8 cellular contexts compared by ENCODE assay signal in the genomic region with DNA sequence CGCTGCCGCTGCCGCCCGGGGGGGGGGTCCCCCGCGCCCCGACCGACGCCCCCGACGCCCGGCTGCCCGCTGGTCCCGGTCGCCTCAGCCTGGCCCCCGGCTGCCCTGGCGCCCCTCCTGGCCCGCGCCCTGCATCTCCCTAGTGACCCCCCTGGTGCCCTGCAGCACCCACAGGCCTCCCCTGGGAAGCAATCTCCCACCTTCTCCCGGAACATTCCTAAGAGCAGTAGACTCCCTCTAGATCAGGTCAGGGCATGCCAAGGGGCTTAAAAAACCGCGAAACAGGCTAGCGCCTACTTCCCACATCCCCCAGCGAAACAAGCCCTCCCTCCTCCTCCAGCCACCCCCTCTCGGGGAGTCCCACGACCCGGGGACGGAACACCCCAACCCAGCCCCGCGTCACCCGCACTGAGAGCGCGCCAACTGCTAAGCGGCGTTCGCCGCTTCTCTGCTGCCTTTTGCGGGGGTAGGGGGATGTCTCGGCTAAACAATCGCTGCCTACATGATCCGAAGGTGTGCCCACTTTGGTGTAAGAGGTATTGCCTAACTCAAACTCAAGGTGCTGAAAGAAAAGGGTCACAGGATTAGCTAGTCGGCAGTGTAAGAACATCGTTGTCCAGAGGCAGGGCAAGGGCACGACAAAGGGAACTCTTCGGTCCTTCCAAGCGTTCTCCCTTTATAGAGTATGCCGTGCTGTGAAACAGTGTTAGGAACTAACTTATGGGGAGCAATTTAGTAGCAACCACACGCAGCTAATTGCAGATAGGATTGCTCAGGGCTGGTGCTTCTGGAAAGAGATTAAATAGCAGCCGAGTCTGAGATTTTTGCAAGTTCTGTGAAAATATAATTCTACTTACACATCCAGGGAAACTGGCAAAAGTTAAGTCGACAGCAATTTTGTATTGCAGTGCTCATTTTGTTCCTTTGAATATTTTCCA. TPM values are rescaled to one million over a fixed set of nuclear protein-coding genes. Genes with fewer than 3 reads are reported as not detected.
A peak's percentile ranks its signal among the peaks of the same experiment; 100 is the strongest.
DNase-seq lines count a peak whose midpoint lies in the region; ATAC-seq and TF ChIP-seq lines count a peak whose summit lies in the region.

No MANE protein-coding gene starts in this region.

- CTCF ChIA-PET in Panc1 (lab: Charles Lee) = no interaction called here

- H3K27ac ChIP-seq in Panc1 (ENCODE audit: low read length) (peak overlapping the region; percentile 54; the same call in 1 of the 2 replicates), breast epithelium (peak overlapping the region; percentile 96 to 98)

- TF ChIP-seq CTCF in Panc1 (IDR thresholded peaks at IDR 0.05) (no peak), breast epithelium (IDR thresholded peaks at IDR 0.05) (no peak)

- TF ChIP-seq POLR2A in breast epithelium (IDR thresholded peaks at IDR 0.05) = no peak

- H3K4me3 ChIP-seq in Panc1 (ENCODE audit: low read depth in 2 of 2, low read length in 2 of 2) (peak overlapping the region; percentile 56 to 83), breast epithelium (peak overlapping the region; percentile 85 to 89 (median 88))

- H3K9me3 ChIP-seq in Panc1 (ENCODE audit: control insufficient read depth, insufficient read depth, low read depth, low read length) (no peaks in the 10 kb centered on the region), breast epithelium (no peaks in the 10 kb centered on the region)

- no TSS peak for BruUV-seq in Panc1 (replicated peaks; lab: Mats Ljungman, UMichigan)

- H3K36me3 ChIP-seq in Panc1 (ENCODE audit: control insufficient read depth, insufficient read depth, low read length) = no peaks in the 10 kb centered on the region; the same call in 1 of the 2 replicates
- no peaks in the 10 kb centered on the region for H3K36me3 ChIP-seq in breast epithelium

- POLR2A ChIA-PET in Panc1 (lab: Charles Lee) = no interaction called here

- in situ Hi-C loops in Panc1 (cut with HindIII; ENCODE audit: low pct_unique_long_range_greater_than_20kb, low sequenced_read_pairs) = no loop called here

- DNase-seq in DMS153 treated with DMSO at 0.1 percent for 48 hours (lab: John Stamatoyannopoulos, UW; ENCODE audit: unreplicated experiment) = peak; percentile 15
- DNase-seq in DMS153 (lab: John Stamatoyannopoulos, UW) = no peak
- DNase-seq in Panc1 (ENCODE audit: low read depth, low spot score) = no peak
- peak in 1 of 2 donors; percentile 46 for DNase-seq in breast epithelium (ENCODE audit: low spot score in 2 of 2)
- peak; percentile 21 for DNase-seq in kidney glomerular epithelial cell (lab: John Stamatoyannopoulos, UW)
- peak; percentile 11 to 32 for DNase-seq in stimulated activated CD4-positive, alpha-beta T cell treated with anti-CD3 and anti-CD28 coated beads, Interleukin-4, amount 100 ng/mL, for 4 hours
- no peak for DNase-seq in A172 (ENCODE audit: low spot score)

- H3K4me1 ChIP-seq in Panc1 (ENCODE audit: control insufficient read depth, insufficient read depth, low read length) (peaks cover 2% of the 10 kb centered on the region; the same call in 1 of the 2 replicates), breast epithelium (no peaks in the 10 kb centered on the region)

- H3K27me3 ChIP-seq in Panc1 (ENCODE audit: control insufficient read depth, insufficient read depth, low read length) (peaks cover 28% of the 10 kb centered on the region), breast epithelium (no peaks in the 10 kb centered on the region)

- intact Hi-C loops in Panc1 (cut with micrococcal nuclease; ENCODE audit: unreplicated experiment) (no loop called here), breast epithelium (cut with DNase I; ENCODE audit: low total_unique reads) (loop anchor here (10.0 kb wide), 1 partner anchor 1574 kb away; no protein-coding TSS in a partner anchor)

- ATAC-seq in Panc1 (peak; percentile 74), GM18867 (IDR thresholded peaks at IDR 0.05; ENCODE audit: unreplicated experiment) (no peak)

RNA-seq across cellular contexts. Expression of gene NTN4, which starts 0.6 kb away (rescaled TPM):
- total RNA-seq in Panc1 (2021; ENCODE audit: unreplicated experiment) (17.1 TPM), breast epithelium (100 to 1,000 TPM in 2 of 3 donors, 10 to 100 TPM in 1; 27.4 to 188 (median 110) TPM)
- 13.2 TPM for polyA plus RNA-seq in Panc1 (2012; ENCODE audit: insufficient read length)
- total RNA-seq in A172 (2014; rRNA removed; shearing (Covaris generic)) = 9.9 and 14.1 TPM in 2 replicates

Comparison
In these comparisons a context has a peak if more than half of its experiments do, and no peak if none do; other contexts are left out.
1. DNase-seq: peak in DMS153 treated with DMSO at 0.1 percent for 48 hours (single experiment), kidney glomerular epithelial cell (single experiment) and stimulated activated CD4-positive, alpha-beta T cell treated with anti-CD3 and anti-CD28 coated beads, Interleukin-4, amount 100 ng/mL, for 4 hours (2 of 2); none in DMS153 (single experiment), Panc1 (single experiment) and A172 (single experiment).